Comparison of ENCODE assay signal across 19 cellular contexts in the genomic region with DNA sequence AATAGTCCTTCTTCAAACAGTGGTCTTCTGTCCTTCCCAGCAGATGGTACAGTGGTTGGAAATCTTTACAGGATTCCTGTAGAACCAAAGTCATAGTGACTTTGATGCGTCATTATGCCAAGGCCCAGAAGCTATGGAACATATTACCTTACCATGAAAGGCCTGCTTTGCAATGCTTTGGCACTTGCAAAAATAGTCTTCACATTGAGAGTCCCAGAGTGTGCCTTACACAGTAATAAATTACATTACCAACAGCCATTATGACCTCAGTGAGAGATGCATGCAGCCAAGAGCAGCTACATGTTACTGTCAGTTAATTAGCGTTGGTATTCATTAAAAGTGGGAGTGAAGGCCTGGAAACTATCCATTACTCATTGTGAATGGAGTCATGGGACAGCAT.
"Had no signal": no experiment of that assay in that cellular context is flagged by ENCODE, and none has a peak within 500 bp of the region (broad histone marks: within the 10 kb centered on the region; RNA-seq: fewer than 3 reads in every experiment).

No MANE protein-coding gene starts in this region.

- H3K4me3 ChIP-seq: dorsolateral prefrontal cortex, mucosa of descending colon, psoas muscle, sigmoid colon, skin epidermis, thoracic aorta had no signal

- H3K36me3 ChIP-seq: neutrophil, sigmoid colon, thoracic aorta had no signal

- ATAC-seq: mucosa of descending colon; naive thymus-derived CD8-positive, alpha-beta T cell; psoas muscle; stimulated activated naive B cell treated with anti-CD40 and anti-IgM and Interleukin-4, amounts not matched to agents 10 μg/mL and 1 μg/mL and 100 μg/mL, for 72 hours; stimulated activated naive CD8-positive, alpha-beta T cell treated with anti-CD3 and anti-CD28 coated beads, Interleukin-15, amount 100 ng/mL, for 72 hours had no signal

- H3K27ac ChIP-seq: dorsolateral prefrontal cortex, neutrophil, psoas muscle, thoracic aorta had no signal

- H3K27me3 ChIP-seq: sigmoid colon had no signal

- H3K4me1 ChIP-seq: psoas muscle, sigmoid colon had no signal

- H3K9me3 ChIP-seq: mucosa of descending colon, neutrophil, psoas muscle, sigmoid colon, thoracic aorta had no signal

- DNase-seq: cortex of kidney; dorsolateral prefrontal cortex; effector CD8-positive, alpha-beta T cell; immature natural killer cell; mammary epithelial cell; mucosa of descending colon; naive thymus-derived CD8-positive, alpha-beta T cell; psoas muscle; retina; sigmoid colon; stimulated activated CD4-positive, alpha-beta T cell treated with anti-CD3 and anti-CD28 coated beads, Interleukin-2, amount 100 ng/mL, for 24 hours; stimulated activated CD4-positive, alpha-beta T cell treated with anti-CD3 and anti-CD28 coated beads, Interleukin-4, amount 100 ng/mL, for 4 hours; stimulated activated naive B cell treated with anti-CD40 and anti-IgM and Interleukin-4, amounts not matched to agents 10 μg/mL and 1 μg/mL and 100 μg/mL, for 72 hours; stimulated activated naive CD8-positive, alpha-beta T cell treated with anti-CD3 and anti-CD28 coated beads, Interleukin-15, amount 100 ng/mL, for 72 hours; substantia nigra; trophoblast cell had no signal
